8 cellular contexts compared by ENCODE assay signal in genomic region chr3:177589921-177590336, GRCh38.
A peak's percentile ranks its signal among the peaks of the same experiment; 100 is the strongest.
DNase-seq lines count a peak whose midpoint lies in the region; ATAC-seq and TF ChIP-seq lines count a peak whose summit lies in the region.

No MANE protein-coding gene starts in this region.

- H2AFZ ChIP-seq in SK-N-SH (ENCODE audit: low read depth): no peak overlapping the region; the same call in 1 of the 2 replicates

- peak overlapping the region; percentile 35; the same call in 1 of the 2 replicates for H3K9ac ChIP-seq in SK-N-SH

- 4% methylated on average over 4 of the region's 4 CpGs for WGBS in SK-N-SH (ENCODE audit: low lambda C conversion rate)

- peak overlapping the region; percentile 53 for H3K4me2 ChIP-seq in SK-N-SH

- peak overlapping the region; percentile 82 to 85 for H3K27ac ChIP-seq in SK-N-SH (ENCODE audit: low read depth in 2 of 2, low read length in 1 of 2)

- CTCF ChIA-PET in SK-N-SH (lab: Yijun Ruan, JAX): no interaction called here

- no peak for TF ChIP-seq CTCF in SK-N-SH (IDR thresholded peaks at IDR 0.05)

- peak; percentile 66 for ATAC-seq in GM21423 (IDR thresholded peaks at IDR 0.05; ENCODE audit: unreplicated experiment)
- peak; percentile 60 for ATAC-seq in HG03571 (IDR thresholded peaks at IDR 0.05; ENCODE audit: unreplicated experiment)

- peaks cover 29 to 33% of the 10 kb centered on the region in 2 experiments for H3K4me1 ChIP-seq in SK-N-SH (ENCODE audit: control insufficient read depth in 1 of 2, insufficient read depth in 2 of 2, low read depth in 1 of 2, low read length in 1 of 2)

- H3K9me2 ChIP-seq in SK-N-SH: no peaks in the 10 kb centered on the region

- H3F3A ChIP-seq in SK-N-SH (replicated peaks; ENCODE audit: insufficient read depth): peaks cover 25% of the 10 kb centered on the region

- H3K27me3 ChIP-seq in SK-N-SH (ENCODE audit: insufficient read depth): no peaks in the 10 kb centered on the region

- no peaks in the 10 kb centered on the region for H3K36me3 ChIP-seq in SK-N-SH (replicated peaks in 1 of 2; ENCODE audit: control insufficient read depth in 1 of 2, insufficient read depth in 2 of 2, low read length in 1 of 2)

- DNase-seq in DMS79 treated with DMSO at 0.1 percent for 48 hours (lab: John Stamatoyannopoulos, UW) (peak; percentile 74), SK-N-SH (peak; percentile 16), iris pigment epithelial cell (ENCODE audit: low read depth) (peak; percentile 99), germinal center (ENCODE audit: low spot score) (no peak), RKO (ENCODE audit: low spot score) (no peak), GDM1 (lab: John Stamatoyannopoulos, UW) (no peak)

- H4K20me1 ChIP-seq in SK-N-SH (ENCODE audit: insufficient read depth): no peaks in the 10 kb centered on the region

- H3K4me3 ChIP-seq in SK-N-SH (ENCODE audit: low read depth in 2 of 2, low read length in 1 of 2): no peak overlapping the region

- no peak; the same call in 1 of the 2 replicates for TF ChIP-seq RAD21 in SK-N-SH (IDR thresholded peaks at IDR 0.05; ENCODE audit: low read length)

- TF ChIP-seq EP300 in SK-N-SH (IDR thresholded peaks at IDR 0.05; ENCODE audit: borderline replicate concordance in 1 of 2, low read depth in 1 of 2, low read length in 1 of 2): peak; percentile 86 to 98

- H3K9me3 ChIP-seq in SK-N-SH: no peaks in the 10 kb centered on the region

- no peaks in the 10 kb centered on the region for H3K79me2 ChIP-seq in SK-N-SH (ENCODE audit: insufficient read depth)

- POLR2A ChIA-PET in SK-N-SH (lab: Yijun Ruan, JAX): no interaction called here

TF ChIP-seq in SK-N-SH, 30 proteins besides CTCF, POLR2A, EP300 and RAD21 (continues in another document):
- TF ChIP-seq FOSL2 (IDR thresholded peaks at IDR 0.05; ENCODE audit: borderline replicate concordance, low read depth) (peak; percentile 95), RXRA (IDR thresholded peaks at IDR 0.05; ENCODE audit: borderline replicate concordance, low read depth) (peak; percentile 99), EZH2phosphoT487 (IDR thresholded peaks at IDR 0.05; ENCODE audit: borderline replicate concordance, low read depth) (no peak), YY1 (IDR thresholded peaks at IDR 0.05; ENCODE audit: low read depth) (peak; percentile 42; the same call in 1 of the 2 replicates), TAF1 (IDR thresholded peaks at IDR 0.05; ENCODE audit: borderline replicate concordance, low read depth, low read length) (peak; percentile 64; the same call in 1 of the 2 replicates), PBX3 (IDR thresholded peaks at IDR 0.05) (peak; percentile 97), SMC3 (IDR thresholded peaks at IDR 0.05; ENCODE audit: low read depth, low read length) (no peak; the same call in 1 of the 2 replicates), GATA2 (CRISPR knock-in tag; IDR thresholded peaks at IDR 0.05) (no peak), FOXM1 (IDR thresholded peaks at IDR 0.05; ENCODE audit: low read depth) (peak; percentile 92), MAX (IDR thresholded peaks at IDR 0.05; ENCODE audit: low read depth) (peak; percentile 64), JUND (IDR thresholded peaks at IDR 0.05) (peak; percentile 98), GABPA (IDR thresholded peaks at IDR 0.05; ENCODE audit: low read depth) (no peak; the same call in 1 of the 2 replicates), REST (IDR thresholded peaks at IDR 0.05; ENCODE audit: low read depth, low read length) (no peak), POLR2AphosphoS5 (IDR thresholded peaks at IDR 0.05; ENCODE audit: low read depth, low read length) (peak; percentile 86; the same call in 1 of the 2 replicates), IRF3 (IDR thresholded peaks at IDR 0.05; ENCODE audit: low read depth, low read length) (no peak), MXI1 (IDR thresholded peaks at IDR 0.05; ENCODE audit: low read depth, low read length) (no peak), NFIC (IDR thresholded peaks at IDR 0.05; ENCODE audit: borderline replicate concordance) (peak; percentile 91), RFX5 (IDR thresholded peaks at IDR 0.05; ENCODE audit: low read length) (no peak), MEF2A (IDR thresholded peaks at IDR 0.05; ENCODE audit: borderline replicate concordance, low read depth) (peak; percentile 93; the same call in 1 of the 2 replicates)
- TF ChIP-seq, protein P1, sequence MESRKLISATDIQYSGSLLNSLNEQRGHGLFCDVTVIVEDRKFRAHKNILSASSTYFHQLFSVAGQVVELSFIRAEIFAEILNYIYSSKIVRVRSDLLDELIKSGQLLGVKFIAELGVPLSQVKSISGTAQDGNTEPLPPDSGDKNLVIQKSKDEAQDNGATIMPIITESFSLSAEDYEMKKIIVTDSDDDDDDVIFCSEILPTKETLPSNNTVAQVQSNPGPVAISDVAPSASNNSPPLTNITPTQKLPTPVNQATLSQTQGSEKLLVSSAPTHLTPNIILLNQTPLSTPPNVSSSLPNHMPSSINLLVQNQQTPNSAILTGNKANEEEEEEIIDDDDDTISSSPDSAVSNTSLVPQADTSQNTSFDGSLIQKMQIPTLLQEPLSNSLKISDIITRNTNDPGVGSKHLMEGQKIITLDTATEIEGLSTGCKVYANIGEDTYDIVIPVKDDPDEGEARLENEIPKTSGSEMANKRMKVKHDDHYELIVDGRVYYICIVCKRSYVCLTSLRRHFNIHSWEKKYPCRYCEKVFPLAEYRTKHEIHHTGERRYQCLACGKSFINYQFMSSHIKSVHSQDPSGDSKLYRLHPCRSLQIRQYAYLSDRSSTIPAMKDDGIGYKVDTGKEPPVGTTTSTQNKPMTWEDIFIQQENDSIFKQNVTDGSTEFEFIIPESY (IDR thresholded peaks at IDR 0.05; ENCODE audit: borderline replicate concordance, low read depth): peak; percentile 90
- TF ChIP-seq, protein P2, sequence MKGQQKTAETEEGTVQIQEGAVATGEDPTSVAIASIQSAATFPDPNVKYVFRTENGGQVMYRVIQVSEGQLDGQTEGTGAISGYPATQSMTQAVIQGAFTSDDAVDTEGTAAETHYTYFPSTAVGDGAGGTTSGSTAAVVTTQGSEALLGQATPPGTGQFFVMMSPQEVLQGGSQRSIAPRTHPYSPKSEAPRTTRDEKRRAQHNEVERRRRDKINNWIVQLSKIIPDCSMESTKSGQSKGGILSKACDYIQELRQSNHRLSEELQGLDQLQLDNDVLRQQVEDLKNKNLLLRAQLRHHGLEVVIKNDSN (IDR thresholded peaks at IDR 0.05; ENCODE audit: borderline replicate concordance, low read depth): 0 out of 2 replicates have a peak, but pooled peaks have one; percentile 5
- TF ChIP-seq, protein P3, sequence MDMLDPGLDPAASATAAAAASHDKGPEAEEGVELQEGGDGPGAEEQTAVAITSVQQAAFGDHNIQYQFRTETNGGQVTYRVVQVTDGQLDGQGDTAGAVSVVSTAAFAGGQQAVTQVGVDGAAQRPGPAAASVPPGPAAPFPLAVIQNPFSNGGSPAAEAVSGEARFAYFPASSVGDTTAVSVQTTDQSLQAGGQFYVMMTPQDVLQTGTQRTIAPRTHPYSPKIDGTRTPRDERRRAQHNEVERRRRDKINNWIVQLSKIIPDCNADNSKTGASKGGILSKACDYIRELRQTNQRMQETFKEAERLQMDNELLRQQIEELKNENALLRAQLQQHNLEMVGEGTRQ (IDR thresholded peaks at IDR 0.05; ENCODE audit: borderline replicate concordance, low read depth, low read length): no peak

Comparison
In these comparisons a context has a peak if more than half of its experiments do, and no peak if none do; other contexts are left out.
1. DNase-seq: peak in DMS79 treated with DMSO at 0.1 percent for 48 hours (single experiment), SK-N-SH (single experiment) and iris pigment epithelial cell (single experiment); none in germinal center (single experiment), RKO (single experiment) and GDM1 (single experiment).